Comparison of ENCODE assay signal across 8 cellular contexts in genomic region chr7:90211391-90212148, GRCh38. TPM values are rescaled to one million over a fixed set of nuclear protein-coding genes. Genes with fewer than 3 reads are reported as not detected.
DNase-seq lines count a peak whose midpoint lies in the region; ATAC-seq and TF ChIP-seq lines count a peak whose summit lies in the region.

TSS of gene STEAP2 (plus strand) at chr7:90211740. CDS start at chr7:90225083, 13,343 bp downstream.

- in situ Hi-C loops in GM13976 (cut with MboI; ENCODE audit: low sequenced_read_pairs, unreplicated experiment): no loop called here

- ATAC-seq in HG02840 (IDR thresholded peaks at IDR 0.05; ENCODE audit: low FRiP score, unreplicated experiment) (peak; percentile 67), mucosa of descending colon (peak; percentile 98)
- peak; percentile 92 for ATAC-seq in stimulated activated naive CD8-positive, alpha-beta T cell treated with anti-CD3 and anti-CD28 coated beads, Interleukin-15, amount 100 ng/mL, for 72 hours

- TF ChIP-seq POLR2A in esophagus muscularis mucosa (IDR thresholded peaks at IDR 0.05; ENCODE audit: low read depth): peak; percentile 52

- H3K4me1 Mint-ChIP-seq in activated CD4-positive, alpha-beta memory T cell treated with anti-CD3 and anti-CD28 coated beads for 36 hours (ENCODE audit: low read depth): peaks cover 6% of the 10 kb centered on the region
- peaks cover 10% of the 10 kb centered on the region for H3K4me1 Mint-ChIP-seq in stimulated activated naive CD8-positive, alpha-beta T cell treated with anti-CD3 and anti-CD28 coated beads, Interleukin-15, amount 100 ng/mL, for 72 hours

- H3K36me3 Mint-ChIP-seq in activated CD4-positive, alpha-beta memory T cell treated with anti-CD3 and anti-CD28 coated beads for 36 hours: no peaks in the 10 kb centered on the region

- intact Hi-C loops in activated CD4-positive, alpha-beta memory T cell treated with anti-CD3 and anti-CD28 coated beads for 36 hours (cut with micrococcal nuclease): loop anchor here (5.0 kb wide), 1 partner anchor 59 kb away; the partner anchor contains the start of gene STEAP1
- intact Hi-C loops in esophagus muscularis mucosa (cut with DNase I) (loop anchor here (5.0 kb wide), 2 partner anchors 36 to 54 kb away; partner anchors contain the start of gene CFAP69), mucosa of descending colon (cut with DNase I, micrococcal nuclease) (no loop called here)

- H3K27me3 Mint-ChIP-seq in activated CD4-positive, alpha-beta memory T cell treated with anti-CD3 and anti-CD28 coated beads for 36 hours: peaks cover 21% of the 10 kb centered on the region
- peaks cover 8% of the 10 kb centered on the region for H3K27me3 Mint-ChIP-seq in stimulated activated naive CD8-positive, alpha-beta T cell treated with anti-CD3 and anti-CD28 coated beads, Interleukin-15, amount 100 ng/mL, for 72 hours

- H3K4me3 ChIP-seq in esophagus muscularis mucosa (peak within 1 kb of the TSS; percentile 77 to 84 (median 79)), mucosa of descending colon (peak within 1 kb of the TSS; percentile 61)

- peak within 1 kb of the TSS; percentile 26 for H3K4me3 Mint-ChIP-seq in activated CD4-positive, alpha-beta memory T cell treated with anti-CD3 and anti-CD28 coated beads for 36 hours
- peak within 1 kb of the TSS; percentile 73 to 84 for H3K4me3 Mint-ChIP-seq in stimulated activated naive CD8-positive, alpha-beta T cell treated with anti-CD3 and anti-CD28 coated beads, Interleukin-15, amount 100 ng/mL, for 72 hours

- no peak within 1 kb of the TSS for H3K27ac Mint-ChIP-seq in activated CD4-positive, alpha-beta memory T cell treated with anti-CD3 and anti-CD28 coated beads for 36 hours
- H3K27ac Mint-ChIP-seq in stimulated activated naive CD8-positive, alpha-beta T cell treated with anti-CD3 and anti-CD28 coated beads, Interleukin-15, amount 100 ng/mL, for 72 hours: peak within 1 kb of the TSS in 1 of 2 donors; percentile 93

- CTCF ChIA-PET in activated CD4-positive, alpha-beta memory T cell treated with anti-CD3 and anti-CD28 coated beads for 36 hours (lab: Charles Lee): interaction anchor here (0.8 to 1.7 kb wide), 6 partner anchors 15 to 216 kb away, joined by 3 to 7 read pairs (median 4); partner anchors contain the start of gene STEAP1

- TF ChIP-seq CTCF in GM13976 (IDR thresholded peaks at IDR 0.05; ENCODE audit: borderline replicate concordance, control extremely low read depth, extremely low read depth, insufficient read depth, missing control alignments) (peak; percentile 21), esophagus muscularis mucosa (IDR thresholded peaks at IDR 0.05) (peak; percentile 46 to 79 (median 48)), mucosa of descending colon (IDR thresholded peaks at IDR 0.05) (peak; percentile 81)

- peaks cover 0 to 8% (median 0%) of the 10 kb centered on the region in 4 donors for H3K27me3 ChIP-seq in esophagus muscularis mucosa

- H3K9me3 ChIP-seq in esophagus muscularis mucosa (no peaks in the 10 kb centered on the region), mucosa of descending colon (no peaks in the 10 kb centered on the region)

- H3K36me3 ChIP-seq in esophagus muscularis mucosa: no peaks in the 10 kb centered on the region
- H3K36me3 ChIP-seq in mucosa of descending colon (ENCODE audit: low read depth): no peaks in the 10 kb centered on the region

- H3K27ac ChIP-seq in esophagus muscularis mucosa (replicated peaks in 1 of 4): peak within 1 kb of the TSS; percentile 87 to 91 (median 88)

- H3K4me1 ChIP-seq in esophagus muscularis mucosa (peaks cover 0 to 29% (median 19%) of the 10 kb centered on the region in 4 donors), mucosa of descending colon (ENCODE audit: low read depth) (no peaks in the 10 kb centered on the region)

- DNase-seq in 8988T (peak; percentile 46), GM13976 (ENCODE audit: low spot score) (peak; percentile 72), NCI-H187 (lab: John Stamatoyannopoulos, UW) (peak; percentile 21 to 39), esophagus muscularis mucosa (ENCODE audit: extremely low spot score) (peak; percentile 96), mucosa of descending colon (peak; percentile 91 to 94 (median 93))
- peak; percentile 41 for DNase-seq in activated CD4-positive, alpha-beta memory T cell treated with anti-CD3 and anti-CD28 coated beads for 36 hours
- DNase-seq in stimulated activated naive CD8-positive, alpha-beta T cell treated with anti-CD3 and anti-CD28 coated beads, Interleukin-15, amount 100 ng/mL, for 72 hours: peak; percentile 47 to 58

- H3K9me3 Mint-ChIP-seq in activated CD4-positive, alpha-beta memory T cell treated with anti-CD3 and anti-CD28 coated beads for 36 hours: no peaks in the 10 kb centered on the region
- H3K9me3 Mint-ChIP-seq in stimulated activated naive CD8-positive, alpha-beta T cell treated with anti-CD3 and anti-CD28 coated beads, Interleukin-15, amount 100 ng/mL, for 72 hours: no peaks in the 10 kb centered on the region

- POLR2A ChIA-PET in activated CD4-positive, alpha-beta memory T cell treated with anti-CD3 and anti-CD28 coated beads for 36 hours (lab: Charles Lee): no interaction called here

- under 1% methylated on average over 42 of the region's 73 CpGs for WGBS in esophagus muscularis mucosa

- no peak for TF ChIP-seq EP300 in esophagus muscularis mucosa (IDR thresholded peaks at IDR 0.05)

RNA-seq across cellular contexts. Expression of gene STEAP2, which starts in this region (rescaled TPM):
- total RNA-seq in activated CD4-positive, alpha-beta memory T cell treated with anti-CD3 and anti-CD28 coated beads for 36 hours: not detected
- total RNA-seq in esophagus muscularis mucosa: 10 to 100 TPM; 16.1 to 22.5 (median 19.3) TPM
- total RNA-seq in mucosa of descending colon: 10 to 100 TPM; 22.2 to 26.3 (median 23.1) TPM

Comparison
In these comparisons a context has a peak if more than half of its experiments do, and no peak if none do; other contexts are left out.
1. Peak in every context shown above with its lines: DNase-seq, ATAC-seq, H3K4me3 ChIP-seq and H3K27ac ChIP-seq.
2. RNA of gene STEAP2 (total RNA-seq): 22.2 to 26.3 TPM in mucosa of descending colon and 16.1 to 22.5 TPM in esophagus muscularis mucosa; not detected in activated CD4-positive, alpha-beta memory T cell treated with anti-CD3 and anti-CD28 coated beads for 36 hours; every median in the first group is over 10 times any median in the second.
3. Peak in DNase-seq in activated CD4-positive, alpha-beta memory T cell treated with anti-CD3 and anti-CD28 coated beads for 36 hours; RNA of the gene not detected or under 1 TPM.
4. DNase-seq: peak in every context shown above with its lines; median percentile 96 in esophagus muscularis mucosa; 93 in mucosa of descending colon; 72 in GM13976; 52 in stimulated activated naive CD8-positive, alpha-beta T cell treated with anti-CD3 and anti-CD28 coated beads, Interleukin-15, amount 100 ng/mL, for 72 hours; 46 in 8988T; 41 in activated CD4-positive, alpha-beta memory T cell treated with anti-CD3 and anti-CD28 coated beads for 36 hours; 30 in NCI-H187.
5. CTCF ChIP-seq: peak in every context shown above with its lines; median percentile 81 in mucosa of descending colon; 48 in esophagus muscularis mucosa; 21 in GM13976.
6. intact Hi-C loops: an anchor here in activated CD4-positive, alpha-beta memory T cell treated with anti-CD3 and anti-CD28 coated beads for 36 hours (5.0 kb wide) and esophagus muscularis mucosa (5.0 kb wide); none called in mucosa of descending colon.